Comparison of ENCODE assay signal across 23 cellular contexts in genomic region chr11:65563606-65564005, GRCh38. TPM values are rescaled to one million over a fixed set of nuclear protein-coding genes. Genes with fewer than 3 reads are reported as not detected.
DNase-seq lines count a peak whose midpoint lies in the region; ATAC-seq, FAIRE-seq and TF ChIP-seq lines count a peak whose summit lies in the region.
"Had no signal": no experiment of that assay in that cellular context is flagged by ENCODE, and none has a peak within 500 bp of the region (broad histone marks: within the 10 kb centered on the region; RNA-seq: fewer than 3 reads in every experiment).

No MANE protein-coding gene starts in this region.

- TF ChIP-seq CTCF in HepG2 (CRISPR knock-in tag; IDR thresholded peaks at IDR 0.05) (no peak), right lobe of liver (IDR thresholded peaks at IDR 0.05) (no peak), type B pancreatic cell (conservative IDR thresholded peaks at IDR 0.05) (no peak)

- H3K27ac ChIP-seq in HepG2 (ENCODE audit: extremely low read length, insufficient read depth, low read length) (no peak overlapping the region), right lobe of liver (no peak overlapping the region)
- H3K27ac ChIP-seq: lower lobe of right lung, testis had no signal

- H3K27me3 Mint-ChIP-seq in activated CD4-positive, alpha-beta memory T cell treated with anti-CD3 and anti-CD28 coated beads, Interleukin-2, amount 10 ng/mL, durations not matched to agents 7 days and 5 days: no peaks in the 10 kb centered on the region
- no peaks in the 10 kb centered on the region for H3K27me3 Mint-ChIP-seq in naive thymus-derived CD8-positive, alpha-beta T cell
- H3K27me3 Mint-ChIP-seq in type B pancreatic cell: peaks cover 2% of the 10 kb centered on the region

- POLR2A ChIA-PET in HepG2 (lab: Yijun Ruan, JAX): interaction anchor here (2.2 kb wide), 1 partner anchor 12 kb away, joined by 6 read pairs; no protein-coding TSS in a partner anchor
- POLR2A ChIA-PET in activated CD4-positive, alpha-beta memory T cell treated with anti-CD3 and anti-CD28 coated beads, Interleukin-2, amount 10 ng/mL, durations not matched to agents 7 days and 5 days (lab: Charles Lee): interaction anchor here (1.2 kb wide), 1 partner anchor 63 kb away, joined by 3 read pairs; no protein-coding TSS in a partner anchor
- POLR2A ChIA-PET in naive thymus-derived CD8-positive, alpha-beta T cell (lab: Charles Lee): interaction anchor here (0.6 to 6.3 kb wide), 8 partner anchors 8 to 148 kb away, joined by 3 to 67 read pairs (median 4); partner anchors contain the start of genes EHBP1L1, FAM89B and ZNRD2

- H3K9me3 ChIP-seq in HepG2 (ENCODE audit: low read length) (no peaks in the 10 kb centered on the region), right lobe of liver (no peaks in the 10 kb centered on the region)
- H3K9me3 ChIP-seq: BE2C, lower lobe of right lung, testis had no signal

- BruUV-seq in HepG2 (replicated peaks; lab: Mats Ljungman, UMichigan): no TSS peak

- no peak overlapping the region for H3K9ac ChIP-seq in HepG2 (ENCODE audit: insufficient read depth, low read depth, low read length)

- no peaks in the 10 kb centered on the region for H3K9me3 Mint-ChIP-seq in activated CD4-positive, alpha-beta memory T cell treated with anti-CD3 and anti-CD28 coated beads, Interleukin-2, amount 10 ng/mL, durations not matched to agents 7 days and 5 days
- H3K9me3 Mint-ChIP-seq in naive thymus-derived CD8-positive, alpha-beta T cell: no peaks in the 10 kb centered on the region
- H3K9me3 Mint-ChIP-seq in type B pancreatic cell: no peaks in the 10 kb centered on the region
- H3K9me3 Mint-ChIP-seq: activated T-helper 2 cell treated with anti-CD3 and anti-CD28 coated beads, Interferon-gamma antibody, Interleukin-2, Interleukin-4, amounts not matched to agents 10 μg/mL and 5 μg/mL and 100 μg/mL, durations not matched to agents 14 hours and 24 hours and 36 hours had no signal

- ATAC-seq in HepG2 (no peak), right lobe of liver (no peak), HG02884 (IDR thresholded peaks at IDR 0.05; ENCODE audit: unreplicated experiment) (no peak), HG03280 (IDR thresholded peaks at IDR 0.05; ENCODE audit: unreplicated experiment) (no peak)
- ATAC-seq in naive thymus-derived CD8-positive, alpha-beta T cell: no peak
- ATAC-seq: lower lobe of right lung had no signal

- H3K4me3 ChIP-seq in HepG2 (replicated peaks in 1 of 3; ENCODE audit: insufficient read depth in 1 of 3, low read depth in 2 of 3, low read length in 3 of 3): no peak overlapping the region
- H3K4me3 ChIP-seq in right lobe of liver: no peak overlapping the region
- H3K4me3 ChIP-seq: lower lobe of right lung, testis had no signal

- H2AFZ ChIP-seq in HepG2 (ENCODE audit: low read length): no peak overlapping the region

- in situ Hi-C loops in HepG2 (cut with HindIII; ENCODE audit: extremely low pct_ligation_motif_present, low pct_unique_long_range_greater_than_20kb): no loop called here

- peaks cover 55% of the 10 kb centered on the region for H3K4me1 Mint-ChIP-seq in activated CD4-positive, alpha-beta memory T cell treated with anti-CD3 and anti-CD28 coated beads, Interleukin-2, amount 10 ng/mL, durations not matched to agents 7 days and 5 days
- H3K4me1 Mint-ChIP-seq in naive thymus-derived CD8-positive, alpha-beta T cell: peaks cover 24 to 71% (median 66%) of the 10 kb centered on the region in 4 donors
- peaks cover 24% of the 10 kb centered on the region for H3K4me1 Mint-ChIP-seq in type B pancreatic cell (ENCODE audit: unreplicated experiment)

- CTCF ChIA-PET in HepG2 (lab: Yijun Ruan, JAX; ENCODE audit: low intra/inter-chr PET ratio, low total read pairs): no interaction called here
- CTCF ChIA-PET in activated CD4-positive, alpha-beta memory T cell treated with anti-CD3 and anti-CD28 coated beads, Interleukin-2, amount 10 ng/mL, durations not matched to agents 7 days and 5 days (lab: Charles Lee): interaction anchor here (3.2 kb wide), 1 partner anchor 11 kb away, joined by 25 read pairs; no protein-coding TSS in a partner anchor

- 100% methylated on average over 3 of the region's 4 CpGs for WGBS in HepG2 (ENCODE audit: low lambda C conversion rate)
- WGBS in right lobe of liver (ENCODE audit: insufficient coverage, low coverage, low lambda C conversion rate, missing lambda C conversion rate): 92% methylated on average over 2 of the region's 4 CpGs

- no peaks in the 10 kb centered on the region for H4K20me1 ChIP-seq in HepG2 (ENCODE audit: insufficient read depth, low read length)

- H3K27me3 ChIP-seq in HepG2 (ENCODE audit: control insufficient read depth in 1 of 2, insufficient read depth in 2 of 2, low read length in 2 of 2) (no peaks in the 10 kb centered on the region), right lobe of liver (no peaks in the 10 kb centered on the region)
- H3K27me3 ChIP-seq: BE2C, testis had no signal

- no peak for TF ChIP-seq EP300 in HepG2 (IDR thresholded peaks at IDR 0.05; ENCODE audit: low read depth in 2 of 2, low read length in 2 of 2)
- TF ChIP-seq EP300 in HepG2 (CRISPR knock-in tag; IDR thresholded peaks at IDR 0.05; ENCODE audit: borderline replicate concordance): no peak

- H3K36me3 ChIP-seq in HepG2 (replicated peaks in 1 of 2; ENCODE audit: control insufficient read depth in 1 of 2, insufficient read depth in 2 of 2, low read length in 2 of 2) (no peaks in the 10 kb centered on the region), right lobe of liver (no peaks in the 10 kb centered on the region)
- H3K36me3 ChIP-seq: BE2C had no signal

- peak overlapping the region; percentile 62; the same call in 1 of the 2 replicates for H3K4me2 ChIP-seq in HepG2 (ENCODE audit: low read depth, low read length)

- H3K4me1 ChIP-seq in HepG2 (ENCODE audit: insufficient read depth, low read length): peaks cover 55% of the 10 kb centered on the region
- peaks cover 0 to 13% (median 2%) of the 10 kb centered on the region in 4 donors for H3K4me1 ChIP-seq in right lobe of liver

- DNase-seq in HepG2 (ENCODE audit: low spot score) (no peak), right lobe of liver (no peak), type B pancreatic cell (ENCODE audit: extremely low spot score, unreplicated experiment) (no peak), A172 (ENCODE audit: low spot score) (no peak)
- DNase-seq in activated CD4-positive, alpha-beta memory T cell treated with anti-CD3 and anti-CD28 coated beads, Interleukin-2, amount 10 ng/mL, durations not matched to agents 7 days and 5 days: no peak
- no peak for DNase-seq in naive thymus-derived CD8-positive, alpha-beta T cell
- DNase-seq: activated CD4-positive, alpha-beta T cell treated with anti-CD3 and anti-CD28 coated beads for 1 hour; BE2C; cerebellar nuclear complex; EL; KBM-7; kidney glomerular epithelial cell; lower lobe of right lung; MM.1S; NCI-H1417; NCI-H2107; NCI-H446; SHP77 treated with DMSO at 0.1 percent for 48 hours; small intestine; testis had no signal

- no peak overlapping the region for H3K4me3 Mint-ChIP-seq in activated CD4-positive, alpha-beta memory T cell treated with anti-CD3 and anti-CD28 coated beads, Interleukin-2, amount 10 ng/mL, durations not matched to agents 7 days and 5 days
- peak overlapping the region in 3 of 10 donors; percentile 16 to 57 (median 56) for H3K4me3 Mint-ChIP-seq in naive thymus-derived CD8-positive, alpha-beta T cell
- no peak overlapping the region for H3K4me3 Mint-ChIP-seq in type B pancreatic cell

- no peaks in the 10 kb centered on the region for H3K79me2 ChIP-seq in HepG2 (ENCODE audit: insufficient read depth, low read length)

- TF ChIP-seq POLR2A in HepG2 (IDR thresholded peaks at IDR 0.05; ENCODE audit: insufficient read depth in 1 of 2, low read depth in 2 of 2, low read length in 2 of 2) (no peak), right lobe of liver (IDR thresholded peaks at IDR 0.05) (no peak)

- no peak for TF ChIP-seq RAD21 in HepG2 (CRISPR knock-in tag; IDR thresholded peaks at IDR 0.05)

- peaks cover 5% of the 10 kb centered on the region for H3K36me3 Mint-ChIP-seq in activated CD4-positive, alpha-beta memory T cell treated with anti-CD3 and anti-CD28 coated beads, Interleukin-2, amount 10 ng/mL, durations not matched to agents 7 days and 5 days (ENCODE audit: low read depth)
- H3K36me3 Mint-ChIP-seq in naive thymus-derived CD8-positive, alpha-beta T cell: peaks cover 0 to 8% (median 3%) of the 10 kb centered on the region in 3 donors
- peaks cover 3% of the 10 kb centered on the region for H3K36me3 Mint-ChIP-seq in type B pancreatic cell

- intact Hi-C loops in HepG2 (cut with micrococcal nuclease; ENCODE audit: unreplicated experiment): no loop called here
- intact Hi-C loops in right lobe of liver (cut with DNase I): no loop called here

- H3K27ac Mint-ChIP-seq in activated CD4-positive, alpha-beta memory T cell treated with anti-CD3 and anti-CD28 coated beads, Interleukin-2, amount 10 ng/mL, durations not matched to agents 7 days and 5 days: peak overlapping the region; percentile 24
- H3K27ac Mint-ChIP-seq in naive thymus-derived CD8-positive, alpha-beta T cell: peak overlapping the region; percentile 25 to 97 (median 84)
- peak overlapping the region; percentile 68 for H3K27ac Mint-ChIP-seq in type B pancreatic cell

- FAIRE-seq in HepG2 (lab: Jason Lieb, UNC): no peak
- FAIRE-seq: small intestine had no signal

RNA-seq across cellular contexts. Expression of gene LTBP3, which starts 5.4 kb away (rescaled TPM):
- total RNA-seq in HepG2 (2016; rRNA removed; fragmentation: Illumina TruSeq; extraction: Trizol): 4.2 and 12.2 TPM in 2 replicates
- total RNA-seq in HepG2 (2016; cell fraction: cytosol; rRNA removed; fragmentation: Illumina TruSeq; extraction: Trizol; ENCODE audit: low read depth): 3.8 and 4.6 TPM in 2 replicates
- 3.1 and 14.2 TPM in 2 replicates for total RNA-seq in HepG2 (2016; cell fraction: insoluble cytoplasmic fraction; rRNA removed; fragmentation: Illumina TruSeq; extraction: Trizol)
- total RNA-seq in HepG2 (2016; cell fraction: membrane; rRNA removed; fragmentation: Illumina TruSeq; extraction: Trizol): 6.5 and 7.6 TPM in 2 replicates
- 18.0 and 20.1 TPM in 2 replicates for total RNA-seq in HepG2 (2016; cell fraction: nucleus; rRNA removed; fragmentation: Illumina TruSeq; extraction: Trizol)
- 60.3 and 68.1 TPM in 2 replicates for polyA plus RNA-seq in HepG2 (2011; rRNA removed)
- 16.4 and 24.6 TPM in 2 replicates for polyA plus RNA-seq in HepG2 (2011; cell fraction: cytosol; rRNA removed)
- 549 and 694 TPM in 2 replicates for polyA plus RNA-seq in HepG2 (2011; cell fraction: nucleus; rRNA removed)
- polyA plus RNA-seq in HepG2 (2012): 41.0 and 45.6 TPM in 2 replicates
- polyA plus RNA-seq in HepG2 (2016; cell fraction: cytosol; fragmentation: Illumina TruSeq; extraction: Trizol; ENCODE audit: low read depth): 2.1 and 2.8 TPM in 2 replicates
- 7.3 and 9.4 TPM in 2 replicates for polyA plus RNA-seq in HepG2 (2016; cell fraction: insoluble cytoplasmic fraction; fragmentation: Illumina TruSeq; extraction: Trizol; ENCODE audit: low read depth)
- polyA plus RNA-seq in HepG2 (2016; cell fraction: membrane; fragmentation: Illumina TruSeq; extraction: Trizol; ENCODE audit: low read depth): 6.0 and 7.1 TPM in 2 replicates
- polyA plus RNA-seq in HepG2 (2016; cell fraction: nucleus; fragmentation: Illumina TruSeq; extraction: Trizol; ENCODE audit: insufficient read depth, low read depth): 129 and 139 TPM in 2 replicates
- 12.7 and 25.1 TPM in 2 replicates for polyA minus RNA-seq in HepG2 (2011; rRNA and poly(A)+ RNA removed; ENCODE audit: low replicate concordance)
- 13.7 and 23.3 TPM in 2 replicates for polyA minus RNA-seq in HepG2 (2011; cell fraction: cytosol; rRNA and poly(A)+ RNA removed)
- polyA minus RNA-seq in HepG2 (2011; cell fraction: nucleus; rRNA and poly(A)+ RNA removed): 36.4 and 39.8 TPM in 2 replicates
- total RNA-seq in right lobe of liver: 10 to 100 TPM; 26.6 to 94.1 (median 46.8) TPM
- total RNA-seq in activated CD4-positive, alpha-beta memory T cell treated with anti-CD3 and anti-CD28 coated beads, Interleukin-2, amount 10 ng/mL, durations not matched to agents 7 days and 5 days: 10 to 100 TPM; 55.4 to 60.0 TPM
- total RNA-seq in naive thymus-derived CD8-positive, alpha-beta T cell: 100 to 1,000 TPM; 258 to 261 TPM
- 10 to 100 TPM in 2 of 3 donors, 1 to 10 TPM in 1; 7.3 to 35.0 (median 18.9) TPM for polyA plus RNA-seq in naive thymus-derived CD8-positive, alpha-beta T cell
- 71.8 and 74.1 TPM in 2 replicates for total RNA-seq in type B pancreatic cell (ENCODE audit: low replicate concordance)
- total RNA-seq in A172 (2014; rRNA removed; shearing (Covaris generic)): 13.2 and 25.6 TPM in 2 replicates

RNA-seq across cellular contexts. Expression of gene ZNRD2, which starts 6.7 kb away (rescaled TPM):
- 34.0 and 40.0 TPM in 2 replicates for total RNA-seq in HepG2 (2016; rRNA removed; fragmentation: Illumina TruSeq; extraction: Trizol)
- 15.3 and 19.2 TPM in 2 replicates for total RNA-seq in HepG2 (2016; cell fraction: cytosol; rRNA removed; fragmentation: Illumina TruSeq; extraction: Trizol; ENCODE audit: low read depth)
- total RNA-seq in HepG2 (2016; cell fraction: insoluble cytoplasmic fraction; rRNA removed; fragmentation: Illumina TruSeq; extraction: Trizol): 32.9 and 41.5 TPM in 2 replicates
- 16.0 and 17.9 TPM in 2 replicates for total RNA-seq in HepG2 (2016; cell fraction: membrane; rRNA removed; fragmentation: Illumina TruSeq; extraction: Trizol)
- total RNA-seq in HepG2 (2016; cell fraction: nucleus; rRNA removed; fragmentation: Illumina TruSeq; extraction: Trizol): 11.5 and 15.7 TPM in 2 replicates
- polyA plus RNA-seq in HepG2 (2011; rRNA removed): 29.2 and 31.4 TPM in 2 replicates
- polyA plus RNA-seq in HepG2 (2011; cell fraction: cytosol; rRNA removed): 24.1 and 41.2 TPM in 2 replicates
- polyA plus RNA-seq in HepG2 (2011; cell fraction: nucleus; rRNA removed): 48.9 and 54.8 TPM in 2 replicates
- polyA plus RNA-seq in HepG2 (2012): 25.2 and 28.5 TPM in 2 replicates
- 26.6 and 28.0 TPM in 2 replicates for polyA plus RNA-seq in HepG2 (2016; cell fraction: cytosol; fragmentation: Illumina TruSeq; extraction: Trizol; ENCODE audit: low read depth)
- polyA plus RNA-seq in HepG2 (2016; cell fraction: insoluble cytoplasmic fraction; fragmentation: Illumina TruSeq; extraction: Trizol; ENCODE audit: low read depth): 42.9 and 46.1 TPM in 2 replicates
- 23.7 and 24.4 TPM in 2 replicates for polyA plus RNA-seq in HepG2 (2016; cell fraction: membrane; fragmentation: Illumina TruSeq; extraction: Trizol; ENCODE audit: low read depth)
- polyA plus RNA-seq in HepG2 (2016; cell fraction: nucleus; fragmentation: Illumina TruSeq; extraction: Trizol; ENCODE audit: insufficient read depth, low read depth): 31.1 and 33.2 TPM in 2 replicates
- 18.6 and 34.8 TPM in 2 replicates for polyA minus RNA-seq in HepG2 (2011; rRNA and poly(A)+ RNA removed; ENCODE audit: low replicate concordance)
- polyA minus RNA-seq in HepG2 (2011; cell fraction: cytosol; rRNA and poly(A)+ RNA removed): 8.6 and 11.3 TPM in 2 replicates
- 12.0 and 19.5 TPM in 2 replicates for polyA minus RNA-seq in HepG2 (2011; cell fraction: nucleus; rRNA and poly(A)+ RNA removed)
- 10 to 100 TPM; 11.6 to 43.2 (median 16.5) TPM for total RNA-seq in right lobe of liver
- 10 to 100 TPM; 25.3 to 27.8 TPM for total RNA-seq in activated CD4-positive, alpha-beta memory T cell treated with anti-CD3 and anti-CD28 coated beads, Interleukin-2, amount 10 ng/mL, durations not matched to agents 7 days and 5 days
- 10 to 100 TPM; 31.5 to 32.7 TPM for total RNA-seq in naive thymus-derived CD8-positive, alpha-beta T cell
- 10 to 100 TPM; 62.9 to 86.3 (median 80.1) TPM for polyA plus RNA-seq in naive thymus-derived CD8-positive, alpha-beta T cell
- 32.2 and 33.9 TPM in 2 replicates for total RNA-seq in type B pancreatic cell (ENCODE audit: low replicate concordance)
- 46.9 and 57.0 TPM in 2 replicates for total RNA-seq in A172 (2014; rRNA removed; shearing (Covaris generic))

RNA-seq across cellular contexts. Expression of gene FAM89B, which starts 8.7 kb away (rescaled TPM):
- total RNA-seq in HepG2 (2016; rRNA removed; fragmentation: Illumina TruSeq; extraction: Trizol) (3.6 and 5.7 TPM in 2 replicates), right lobe of liver (10 to 100 TPM; 12.8 to 20.6 (median 14.6) TPM), type B pancreatic cell (ENCODE audit: low replicate concordance) (55.7 and 56.1 TPM in 2 replicates)
- total RNA-seq in HepG2 (2016; cell fraction: cytosol; rRNA removed; fragmentation: Illumina TruSeq; extraction: Trizol; ENCODE audit: low read depth): 7.8 and 8.7 TPM in 2 replicates
- 4.0 and 5.2 TPM in 2 replicates for total RNA-seq in HepG2 (2016; cell fraction: insoluble cytoplasmic fraction; rRNA removed; fragmentation: Illumina TruSeq; extraction: Trizol)
- 8.0 and 9.6 TPM in 2 replicates for total RNA-seq in HepG2 (2016; cell fraction: membrane; rRNA removed; fragmentation: Illumina TruSeq; extraction: Trizol)
- 2.9 and 4.0 TPM in 2 replicates for total RNA-seq in HepG2 (2016; cell fraction: nucleus; rRNA removed; fragmentation: Illumina TruSeq; extraction: Trizol)
- 8.0 and 11.5 TPM in 2 replicates for polyA plus RNA-seq in HepG2 (2011; rRNA removed)
- polyA plus RNA-seq in HepG2 (2011; cell fraction: cytosol; rRNA removed): 5.8 and 9.6 TPM in 2 replicates
- polyA plus RNA-seq in HepG2 (2011; cell fraction: nucleus; rRNA removed): 29.0 and 34.8 TPM in 2 replicates
- polyA plus RNA-seq in HepG2 (2012): 3.6 and 5.3 TPM in 2 replicates
- polyA plus RNA-seq in HepG2 (2016; cell fraction: cytosol; fragmentation: Illumina TruSeq; extraction: Trizol; ENCODE audit: low read depth): 19.5 and 20.4 TPM in 2 replicates
- polyA plus RNA-seq in HepG2 (2016; cell fraction: insoluble cytoplasmic fraction; fragmentation: Illumina TruSeq; extraction: Trizol; ENCODE audit: low read depth): 7.9 and 9.1 TPM in 2 replicates
- polyA plus RNA-seq in HepG2 (2016; cell fraction: membrane; fragmentation: Illumina TruSeq; extraction: Trizol; ENCODE audit: low read depth): 15.3 and 15.7 TPM in 2 replicates
- polyA plus RNA-seq in HepG2 (2016; cell fraction: nucleus; fragmentation: Illumina TruSeq; extraction: Trizol; ENCODE audit: insufficient read depth, low read depth): 11.6 and 13.0 TPM in 2 replicates
- 11.8 and 23.8 TPM in 2 replicates for polyA minus RNA-seq in HepG2 (2011; rRNA and poly(A)+ RNA removed; ENCODE audit: low replicate concordance)
- polyA minus RNA-seq in HepG2 (2011; cell fraction: cytosol; rRNA and poly(A)+ RNA removed): 1.9 and 4.2 TPM in 2 replicates
- polyA minus RNA-seq in HepG2 (2011; cell fraction: nucleus; rRNA and poly(A)+ RNA removed): 4.5 and 5.1 TPM in 2 replicates
- 10 to 100 TPM; 45.6 to 48.0 TPM for total RNA-seq in activated CD4-positive, alpha-beta memory T cell treated with anti-CD3 and anti-CD28 coated beads, Interleukin-2, amount 10 ng/mL, durations not matched to agents 7 days and 5 days
- total RNA-seq in naive thymus-derived CD8-positive, alpha-beta T cell: 10 to 100 TPM; 39.3 to 42.1 TPM
- 100 to 1,000 TPM in 2 of 3 donors, 10 to 100 TPM in 1; 70.9 to 122 (median 101) TPM for polyA plus RNA-seq in naive thymus-derived CD8-positive, alpha-beta T cell
- 39.2 and 62.8 TPM in 2 replicates for total RNA-seq in A172 (2014; rRNA removed; shearing (Covaris generic))

RNA-seq across cellular contexts. Expression of gene EHBP1L1, which starts 12.2 kb away (rescaled TPM):
- total RNA-seq in HepG2 (2016; rRNA removed; fragmentation: Illumina TruSeq; extraction: Trizol) (5.4 and 10.6 TPM in 2 replicates), right lobe of liver (10 to 100 TPM; 10.0 to 29.9 (median 13.7) TPM), type B pancreatic cell (ENCODE audit: low replicate concordance) (10.9 and 14.7 TPM in 2 replicates)
- total RNA-seq in HepG2 (2016; cell fraction: cytosol; rRNA removed; fragmentation: Illumina TruSeq; extraction: Trizol; ENCODE audit: low read depth): 2.5 and 2.6 TPM in 2 replicates
- 3.9 and 9.7 TPM in 2 replicates for total RNA-seq in HepG2 (2016; cell fraction: insoluble cytoplasmic fraction; rRNA removed; fragmentation: Illumina TruSeq; extraction: Trizol)
- 3.4 TPM in 2 replicates for total RNA-seq in HepG2 (2016; cell fraction: membrane; rRNA removed; fragmentation: Illumina TruSeq; extraction: Trizol)
- 7.8 and 8.4 TPM in 2 replicates for total RNA-seq in HepG2 (2016; cell fraction: nucleus; rRNA removed; fragmentation: Illumina TruSeq; extraction: Trizol)
- polyA plus RNA-seq in HepG2 (2011; rRNA removed): 8.3 and 14.4 TPM in 2 replicates
- polyA plus RNA-seq in HepG2 (2011; cell fraction: cytosol; rRNA removed): 7.1 and 10.0 TPM in 2 replicates
- polyA plus RNA-seq in HepG2 (2011; cell fraction: nucleus; rRNA removed): 74.9 and 85.5 TPM in 2 replicates
- polyA plus RNA-seq in HepG2 (2012): 9.8 and 10.7 TPM in 2 replicates
- 0.58 and 0.94 TPM in 2 replicates for polyA plus RNA-seq in HepG2 (2016; cell fraction: cytosol; fragmentation: Illumina TruSeq; extraction: Trizol; ENCODE audit: low read depth)
- polyA plus RNA-seq in HepG2 (2016; cell fraction: insoluble cytoplasmic fraction; fragmentation: Illumina TruSeq; extraction: Trizol; ENCODE audit: low read depth): 4.6 and 5.1 TPM in 2 replicates
- 0.79 and 1.3 TPM in 2 replicates for polyA plus RNA-seq in HepG2 (2016; cell fraction: membrane; fragmentation: Illumina TruSeq; extraction: Trizol; ENCODE audit: low read depth)
- polyA plus RNA-seq in HepG2 (2016; cell fraction: nucleus; fragmentation: Illumina TruSeq; extraction: Trizol; ENCODE audit: insufficient read depth, low read depth): 27.0 and 30.2 TPM in 2 replicates
- polyA minus RNA-seq in HepG2 (2011; rRNA and poly(A)+ RNA removed; ENCODE audit: low replicate concordance): 23.3 and 45.1 TPM in 2 replicates
- 7.6 and 13.2 TPM in 2 replicates for polyA minus RNA-seq in HepG2 (2011; cell fraction: cytosol; rRNA and poly(A)+ RNA removed)
- polyA minus RNA-seq in HepG2 (2011; cell fraction: nucleus; rRNA and poly(A)+ RNA removed): 6.4 and 11.8 TPM in 2 replicates
- total RNA-seq in activated CD4-positive, alpha-beta memory T cell treated with anti-CD3 and anti-CD28 coated beads, Interleukin-2, amount 10 ng/mL, durations not matched to agents 7 days and 5 days: 100 to 1,000 TPM; 118 to 119 TPM
- total RNA-seq in naive thymus-derived CD8-positive, alpha-beta T cell: 100 to 1,000 TPM; 101 to 108 TPM
- polyA plus RNA-seq in naive thymus-derived CD8-positive, alpha-beta T cell: 10 to 100 TPM; 10.8 to 19.8 (median 11.5) TPM
- total RNA-seq in A172 (2014; rRNA removed; shearing (Covaris generic)): 50.1 and 83.3 TPM in 2 replicates

RNA-seq across cellular contexts. Expression of gene KCNK7, which starts 32.0 kb away (rescaled TPM):
- total RNA-seq in HepG2 (2016; rRNA removed; fragmentation: Illumina TruSeq; extraction: Trizol) (not detected in 2 replicates), right lobe of liver (under 1 TPM in 1 of 6 experiments, not detected in 5; 0.31 TPM), type B pancreatic cell (ENCODE audit: low replicate concordance) (0.36 and 1.1 TPM in 2 replicates)
- not detected in 2 replicates for total RNA-seq in HepG2 (2016; cell fraction: cytosol; rRNA removed; fragmentation: Illumina TruSeq; extraction: Trizol; ENCODE audit: low read depth)
- total RNA-seq in HepG2 (2016; cell fraction: insoluble cytoplasmic fraction; rRNA removed; fragmentation: Illumina TruSeq; extraction: Trizol): not detected in 2 replicates
- not detected in 2 replicates for total RNA-seq in HepG2 (2016; cell fraction: membrane; rRNA removed; fragmentation: Illumina TruSeq; extraction: Trizol)
- 1.2 TPM in 1 of 2 replicates, not detected in the other for total RNA-seq in HepG2 (2016; cell fraction: nucleus; rRNA removed; fragmentation: Illumina TruSeq; extraction: Trizol)
- polyA plus RNA-seq in HepG2 (2011; rRNA removed): 0.11 and 0.14 TPM in 2 replicates
- 0.04 TPM in 1 of 2 replicates, not detected in the other for polyA plus RNA-seq in HepG2 (2011; cell fraction: cytosol; rRNA removed)
- 0.69 and 0.97 TPM in 2 replicates for polyA plus RNA-seq in HepG2 (2011; cell fraction: nucleus; rRNA removed)
- 0.28 TPM in 1 of 2 replicates, not detected in the other for polyA plus RNA-seq in HepG2 (2012)
- not detected in 2 replicates for polyA plus RNA-seq in HepG2 (2016; cell fraction: cytosol; fragmentation: Illumina TruSeq; extraction: Trizol; ENCODE audit: low read depth)
- not detected in 2 replicates for polyA plus RNA-seq in HepG2 (2016; cell fraction: insoluble cytoplasmic fraction; fragmentation: Illumina TruSeq; extraction: Trizol; ENCODE audit: low read depth)
- polyA plus RNA-seq in HepG2 (2016; cell fraction: membrane; fragmentation: Illumina TruSeq; extraction: Trizol; ENCODE audit: low read depth): not detected in 2 replicates
- 0.38 and 0.77 TPM in 2 replicates for polyA plus RNA-seq in HepG2 (2016; cell fraction: nucleus; fragmentation: Illumina TruSeq; extraction: Trizol; ENCODE audit: insufficient read depth, low read depth)
- polyA minus RNA-seq in HepG2 (2011; rRNA and poly(A)+ RNA removed; ENCODE audit: low replicate concordance): 0.33 and 0.90 TPM in 2 replicates
- polyA minus RNA-seq in HepG2 (2011; cell fraction: cytosol; rRNA and poly(A)+ RNA removed): not detected in 2 replicates
- 0.75 and 1.2 TPM in 2 replicates for polyA minus RNA-seq in HepG2 (2011; cell fraction: nucleus; rRNA and poly(A)+ RNA removed)
- total RNA-seq in activated CD4-positive, alpha-beta memory T cell treated with anti-CD3 and anti-CD28 coated beads, Interleukin-2, amount 10 ng/mL, durations not matched to agents 7 days and 5 days: 1 to 10 TPM in 1 of 2 experiments, under 1 TPM in 1; 0.80 to 1.0 TPM
- 1 to 10 TPM; 2.4 to 5.0 TPM for total RNA-seq in naive thymus-derived CD8-positive, alpha-beta T cell
- under 1 TPM in 1 of 3 donors, not detected in 2; 0.34 TPM for polyA plus RNA-seq in naive thymus-derived CD8-positive, alpha-beta T cell
- total RNA-seq in A172 (2014; rRNA removed; shearing (Covaris generic)): 0.86 TPM in 1 of 2 replicates, not detected in the other

Comparison
In these comparisons a context has a peak if more than half of its experiments do, and no peak if none do; other contexts are left out.
1. H3K27ac Mint-ChIP-seq: peak in every context shown above with its lines; median percentile 84 in naive thymus-derived CD8-positive, alpha-beta T cell; 68 in type B pancreatic cell; 24 in activated CD4-positive, alpha-beta memory T cell treated with anti-CD3 and anti-CD28 coated beads, Interleukin-2, amount 10 ng/mL, durations not matched to agents 7 days and 5 days.